In genomic region chr1:87305762-87306161, GRCh38 we compare ENCODE assay signal across 26 cellular contexts.
"Had no signal": no experiment of that assay in that cellular context is flagged by ENCODE, and none has a peak within 500 bp of the region (broad histone marks: within the 10 kb centered on the region; RNA-seq: fewer than 3 reads in every experiment).

No MANE protein-coding gene starts in this region.

- H3K27me3 Mint-ChIP-seq: dendritic cell treated with granulocyte-macrophage colony-stimulating factor and Interleukin-4, amounts not matched to agents 40 ng/mL and 50 ng/mL, for 4 days had no signal

- DNase-seq: activated CD4-positive, alpha-beta T cell treated with anti-CD3 and anti-CD28 coated beads, Interleukin-2, amount 10 ng/mL, durations not matched to agents 7 days and 5 days; activated CD4-positive, CD25-positive, alpha-beta regulatory T cell treated with anti-CD3 and anti-CD28 coated beads, Interleukin-2, amount 50 U/mL, for 72 hours; activated CD8-positive, alpha-beta T cell treated with anti-CD3 and anti-CD28 coated beads, Interleukin-2, amount 10 ng/mL, durations not matched to agents 7 days and 5 days; activated gamma-delta T cell; activated naive CD4-positive, alpha-beta T cell treated with anti-CD3 and anti-CD28 coated beads, Interleukin-2, amount 50 U/mL, for 16 hours; activated naive CD8-positive, alpha-beta T cell treated with anti-CD3 and anti-CD28 coated beads, Interleukin-2, amount 50 U/mL, for 24 hours; anterior cingulate cortex; effector CD4-positive, alpha-beta T cell; foreskin melanocyte; hypothalamus; left ventricle myocardium superior; mammary epithelial cell; midbrain; natural killer cell; sigmoid colon; stimulated activated CD4-positive, alpha-beta T cell treated with anti-CD3 and anti-CD28 coated beads, Interleukin-15, amount 100 ng/mL, for 24 hours; stomach; WERI-Rb-1 had no signal

- H3K4me2 ChIP-seq: smooth muscle cell had no signal

- H3K27ac Mint-ChIP-seq: activated CD4-positive, alpha-beta T cell treated with anti-CD3 and anti-CD28 coated beads, Interleukin-2, amount 10 ng/mL, durations not matched to agents 7 days and 5 days; activated CD8-positive, alpha-beta T cell treated with anti-CD3 and anti-CD28 coated beads, Interleukin-2, amount 10 ng/mL, durations not matched to agents 7 days and 5 days; activated naive CD8-positive, alpha-beta T cell treated with anti-CD3 and anti-CD28 coated beads, Interleukin-2, amount 50 U/mL, for 24 hours; activated T-helper 1 cell treated with anti-CD3 and anti-CD28 coated beads, Interleukin-12 subunit alpha, Interleukin-12 subunit beta, Interleukin-2, Interleukin-4 antibody, amounts not matched to agents 30 ng/mL and 10 ng/mL and 1 ng/mL, durations not matched to agents 14 hours and 24 hours and 36 hours; brain; dendritic cell treated with granulocyte-macrophage colony-stimulating factor and Interleukin-4, amounts not matched to agents 40 ng/mL and 50 ng/mL, for 4 days; natural killer cell; stimulated activated memory B cell treated with anti-CD40 and anti-IgM and Interleukin-4, amounts not matched to agents 10 μg/mL and 1 μg/mL and 100 μg/mL, for 72 hours had no signal

- H3K4me3 Mint-ChIP-seq: activated CD4-positive, alpha-beta T cell treated with anti-CD3 and anti-CD28 coated beads, Interleukin-2, amount 10 ng/mL, durations not matched to agents 7 days and 5 days; activated CD8-positive, alpha-beta T cell treated with anti-CD3 and anti-CD28 coated beads, Interleukin-2, amount 10 ng/mL, durations not matched to agents 7 days and 5 days; activated naive CD8-positive, alpha-beta T cell treated with anti-CD3 and anti-CD28 coated beads, Interleukin-2, amount 50 U/mL, for 24 hours; activated T-helper 1 cell treated with anti-CD3 and anti-CD28 coated beads, Interleukin-12 subunit alpha, Interleukin-12 subunit beta, Interleukin-2, Interleukin-4 antibody, amounts not matched to agents 30 ng/mL and 10 ng/mL and 1 ng/mL, durations not matched to agents 14 hours and 24 hours and 36 hours; brain; dendritic cell treated with granulocyte-macrophage colony-stimulating factor and Interleukin-4, amounts not matched to agents 40 ng/mL and 50 ng/mL, for 4 days; natural killer cell; stimulated activated memory B cell treated with anti-CD40 and anti-IgM and Interleukin-4, amounts not matched to agents 10 μg/mL and 1 μg/mL and 100 μg/mL, for 72 hours had no signal

- H3K27ac ChIP-seq: sigmoid colon, stomach, suprapubic skin, tibial nerve, WERI-Rb-1 had no signal

- ATAC-seq: activated CD8-positive, alpha-beta T cell treated with anti-CD3 and anti-CD28 coated beads, Interleukin-2, amount 10 ng/mL, durations not matched to agents 7 days and 5 days; activated naive CD8-positive, alpha-beta T cell treated with anti-CD3 and anti-CD28 coated beads, Interleukin-2, amount 50 U/mL, for 24 hours; esophagus mucosa; left ventricle myocardium superior; stimulated activated memory B cell treated with anti-CD40 and anti-IgM and Interleukin-4, amounts not matched to agents 10 μg/mL and 1 μg/mL and 100 μg/mL, for 72 hours had no signal

- H3K4me1 ChIP-seq: sigmoid colon, stomach, suprapubic skin, tibial nerve had no signal

- H3K36me3 Mint-ChIP-seq: brain; natural killer cell; stimulated activated memory B cell treated with anti-CD40 and anti-IgM and Interleukin-4, amounts not matched to agents 10 μg/mL and 1 μg/mL and 100 μg/mL, for 72 hours had no signal

- H3K9me3 ChIP-seq: sigmoid colon, stomach, suprapubic skin, tibial nerve had no signal

- H3K4me1 Mint-ChIP-seq: activated CD4-positive, alpha-beta T cell treated with anti-CD3 and anti-CD28 coated beads, Interleukin-2, amount 10 ng/mL, durations not matched to agents 7 days and 5 days; activated naive CD8-positive, alpha-beta T cell treated with anti-CD3 and anti-CD28 coated beads, Interleukin-2, amount 50 U/mL, for 24 hours; natural killer cell; stimulated activated memory B cell treated with anti-CD40 and anti-IgM and Interleukin-4, amounts not matched to agents 10 μg/mL and 1 μg/mL and 100 μg/mL, for 72 hours had no signal

- H3K27me3 ChIP-seq: sigmoid colon, stomach, suprapubic skin, tibial nerve had no signal

- H3K36me3 ChIP-seq: sigmoid colon, stomach, suprapubic skin, tibial nerve, WERI-Rb-1 had no signal

- H3K4me3 ChIP-seq: sigmoid colon, smooth muscle cell, stomach, suprapubic skin, tibial nerve had no signal

- H3K9me3 Mint-ChIP-seq: activated CD4-positive, alpha-beta T cell treated with anti-CD3 and anti-CD28 coated beads, Interleukin-2, amount 10 ng/mL, durations not matched to agents 7 days and 5 days; activated naive CD8-positive, alpha-beta T cell treated with anti-CD3 and anti-CD28 coated beads, Interleukin-2, amount 50 U/mL, for 24 hours; activated T-helper 1 cell treated with anti-CD3 and anti-CD28 coated beads, Interleukin-12 subunit alpha, Interleukin-12 subunit beta, Interleukin-2, Interleukin-4 antibody, amounts not matched to agents 30 ng/mL and 10 ng/mL and 1 ng/mL, durations not matched to agents 14 hours and 24 hours and 36 hours; brain; dendritic cell treated with granulocyte-macrophage colony-stimulating factor and Interleukin-4, amounts not matched to agents 40 ng/mL and 50 ng/mL, for 4 days; natural killer cell; stimulated activated memory B cell treated with anti-CD40 and anti-IgM and Interleukin-4, amounts not matched to agents 10 μg/mL and 1 μg/mL and 100 μg/mL, for 72 hours had no signal
